19 cellular contexts compared by ENCODE assay signal in the genomic region with DNA sequence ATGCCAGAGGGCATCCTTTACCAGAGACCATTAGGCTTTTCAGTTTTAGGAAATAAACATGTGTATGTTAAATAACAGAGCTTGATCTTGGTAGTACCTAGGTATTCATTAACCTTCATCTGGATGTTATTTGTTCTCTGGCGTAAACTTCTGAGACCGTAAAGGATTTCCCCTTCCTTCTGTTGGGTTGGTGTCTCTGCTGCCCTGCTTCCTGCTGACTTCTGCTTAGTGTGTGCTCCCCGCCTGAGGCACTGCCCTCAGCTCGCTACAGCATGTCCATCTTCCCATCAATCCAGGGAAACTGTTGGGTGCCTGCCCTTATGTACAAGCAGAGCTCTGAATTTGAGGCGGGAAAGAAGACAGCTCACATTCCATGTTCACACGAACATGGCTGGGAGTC.
A peak's percentile ranks its signal among the peaks of the same experiment; 100 is the strongest.
DNase-seq lines count a peak whose midpoint lies in the region; ATAC-seq and TF ChIP-seq lines count a peak whose summit lies in the region.
"Had no signal": no experiment of that assay in that cellular context is flagged by ENCODE, and none has a peak within 500 bp of the region (broad histone marks: within the 10 kb centered on the region; RNA-seq: fewer than 3 reads in every experiment).

No MANE protein-coding gene starts in this region.

- H3K79me1 ChIP-seq in trophoblast cell (ENCODE audit: low read length): no peaks in the 10 kb centered on the region

- no peaks in the 10 kb centered on the region for H3K9me3 ChIP-seq in trophoblast cell (ENCODE audit: insufficient read depth, low read depth, low read length)
- H3K9me3 ChIP-seq: ascending aorta, BLaER1 had no signal

- H3K27ac ChIP-seq in trophoblast cell (ENCODE audit: low read depth, low read length): no peak overlapping the region
- H3K27ac ChIP-seq in caudate nucleus (ENCODE audit: low read depth, low read length): no peak overlapping the region
- H3K27ac ChIP-seq: ascending aorta, BLaER1, coronary artery had no signal

- H2BK5ac ChIP-seq in trophoblast cell (ENCODE audit: low read depth, low read length, poor library complexity): no peak overlapping the region

- no peak overlapping the region for H3K9ac ChIP-seq in trophoblast cell (ENCODE audit: low read length)
- H3K9ac ChIP-seq: BLaER1 had no signal

- no peaks in the 10 kb centered on the region for H3K27me3 ChIP-seq in trophoblast cell (ENCODE audit: insufficient read depth, low read length)
- H3K27me3 ChIP-seq: ascending aorta, BLaER1 had no signal

- ATAC-seq in HG02588 (IDR thresholded peaks at IDR 0.05; ENCODE audit: unreplicated experiment) (peak; percentile 69), HG03196 (IDR thresholded peaks at IDR 0.05; ENCODE audit: unreplicated experiment) (peak; percentile 75), HG02571 (IDR thresholded peaks at IDR 0.05; ENCODE audit: unreplicated experiment) (no peak)
- ATAC-seq: naive thymus-derived CD4-positive, alpha-beta T cell; stimulated activated naive B cell treated with anti-CD40 and anti-IgM and Interleukin-4, amounts not matched to agents 10 μg/mL and 1 μg/mL and 100 μg/mL, for 72 hours had no signal

- peaks cover 6 to 8% of the 10 kb centered on the region in 2 experiments for H3K36me3 ChIP-seq in trophoblast cell (ENCODE audit: control insufficient read depth in 1 of 2, insufficient read depth in 2 of 2, low read length in 2 of 2)
- H3K36me3 ChIP-seq: ascending aorta, BLaER1 had no signal

- H3K4me2 ChIP-seq in trophoblast cell (ENCODE audit: low read length): no peak overlapping the region
- H3K4me2 ChIP-seq: BLaER1 had no signal

- no peak overlapping the region for H3K18ac ChIP-seq in trophoblast cell (ENCODE audit: low read length)

- no peak overlapping the region for H2AK5ac ChIP-seq in trophoblast cell (ENCODE audit: low read length)

- no peak overlapping the region for H2AFZ ChIP-seq in trophoblast cell (ENCODE audit: insufficient read depth, low read length, poor library complexity)

- peak overlapping the region; percentile 77 for H3K23ac ChIP-seq in trophoblast cell (ENCODE audit: low read length)

- H2BK120ac ChIP-seq in trophoblast cell (ENCODE audit: insufficient read depth, low read length, poor library complexity): no peak overlapping the region

- H3K79me2 ChIP-seq in trophoblast cell (ENCODE audit: control insufficient read depth, insufficient read depth, low read length, poor library complexity): no peaks in the 10 kb centered on the region

- no peak overlapping the region for H4K91ac ChIP-seq in trophoblast cell (ENCODE audit: low read depth, low read length)

- DNase-seq in trophoblast cell (no peak), HuH-7.5 (ENCODE audit: low spot score) (no peak), caudate nucleus (lab: John Stamatoyannopoulos, UW) (no peak)
- DNase-seq: activated CD8-positive, alpha-beta memory T cell treated with anti-CD3 and anti-CD28 coated beads, Interleukin-2, amount 50 U/mL, for 4 hours; GDM1; naive thymus-derived CD4-positive, alpha-beta T cell; NCI-H526 treated with DMSO at 0.1 percent for 48 hours; OCI-M1; posterior cingulate gyrus; small intestine; stimulated activated naive B cell treated with anti-CD40 and anti-IgM and Interleukin-4, amounts not matched to agents 10 μg/mL and 1 μg/mL and 100 μg/mL, for 72 hours; T1000 had no signal

- no peak overlapping the region for H3K4me3 ChIP-seq in trophoblast cell (ENCODE audit: low read depth, low read length)
- H3K4me3 ChIP-seq: ascending aorta, BLaER1, coronary artery had no signal

- no peak overlapping the region for H2BK12ac ChIP-seq in trophoblast cell (ENCODE audit: low read length)

- no peak overlapping the region for H3K4ac ChIP-seq in trophoblast cell (ENCODE audit: low read depth, low read length)

- TF ChIP-seq POLR2A in GM19099 (IDR thresholded peaks at IDR 0.05; ENCODE audit: extremely low read depth, insufficient read length, low read depth): peak; percentile 43

- no peak overlapping the region for H3K14ac ChIP-seq in trophoblast cell (ENCODE audit: low read length)

- H4K8ac ChIP-seq in trophoblast cell (ENCODE audit: low read depth, low read length): no peak overlapping the region

- WGBS in trophoblast cell (ENCODE audit: extremely low coverage, insufficient coverage, insufficient read length): no CpG with 5 or more reads among the region's 6 CpGs

- no peak overlapping the region for H4K12ac ChIP-seq in trophoblast cell (ENCODE audit: low read depth, low read length)

- H3K4me1 ChIP-seq in trophoblast cell (ENCODE audit: control insufficient read depth in 1 of 2, insufficient read depth in 2 of 2, low read length in 2 of 2): no peaks in the 10 kb centered on the region
